ENCODE assay signal across 1 cellular context in the genomic region with DNA sequence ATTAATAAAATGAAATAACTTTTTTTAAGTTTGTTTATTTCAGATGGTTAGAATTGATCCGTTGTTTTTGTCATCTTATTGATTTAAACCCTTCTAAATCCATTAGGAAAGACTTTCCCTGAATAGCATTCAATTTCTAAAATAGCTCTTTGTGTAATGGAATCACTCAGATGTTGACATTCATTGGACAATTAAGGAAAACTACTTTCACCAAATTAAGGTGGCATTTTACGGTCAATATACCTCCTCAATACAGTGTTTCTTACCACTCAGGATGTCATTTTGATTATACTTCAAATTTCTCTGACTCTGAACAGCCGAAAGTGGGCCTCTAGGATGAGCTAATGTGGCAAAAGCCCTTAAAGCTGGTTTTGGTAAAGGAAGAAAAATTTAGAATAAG.
TF ChIP-seq lines count a peak whose summit lies in the region.

No MANE protein-coding gene starts in this region.

TF ChIP-seq in GM23338, 12 proteins besides CTCF, POLR2A, EP300 and RAD21 (continued from another document):
- TF ChIP-seq, protein P1, sequence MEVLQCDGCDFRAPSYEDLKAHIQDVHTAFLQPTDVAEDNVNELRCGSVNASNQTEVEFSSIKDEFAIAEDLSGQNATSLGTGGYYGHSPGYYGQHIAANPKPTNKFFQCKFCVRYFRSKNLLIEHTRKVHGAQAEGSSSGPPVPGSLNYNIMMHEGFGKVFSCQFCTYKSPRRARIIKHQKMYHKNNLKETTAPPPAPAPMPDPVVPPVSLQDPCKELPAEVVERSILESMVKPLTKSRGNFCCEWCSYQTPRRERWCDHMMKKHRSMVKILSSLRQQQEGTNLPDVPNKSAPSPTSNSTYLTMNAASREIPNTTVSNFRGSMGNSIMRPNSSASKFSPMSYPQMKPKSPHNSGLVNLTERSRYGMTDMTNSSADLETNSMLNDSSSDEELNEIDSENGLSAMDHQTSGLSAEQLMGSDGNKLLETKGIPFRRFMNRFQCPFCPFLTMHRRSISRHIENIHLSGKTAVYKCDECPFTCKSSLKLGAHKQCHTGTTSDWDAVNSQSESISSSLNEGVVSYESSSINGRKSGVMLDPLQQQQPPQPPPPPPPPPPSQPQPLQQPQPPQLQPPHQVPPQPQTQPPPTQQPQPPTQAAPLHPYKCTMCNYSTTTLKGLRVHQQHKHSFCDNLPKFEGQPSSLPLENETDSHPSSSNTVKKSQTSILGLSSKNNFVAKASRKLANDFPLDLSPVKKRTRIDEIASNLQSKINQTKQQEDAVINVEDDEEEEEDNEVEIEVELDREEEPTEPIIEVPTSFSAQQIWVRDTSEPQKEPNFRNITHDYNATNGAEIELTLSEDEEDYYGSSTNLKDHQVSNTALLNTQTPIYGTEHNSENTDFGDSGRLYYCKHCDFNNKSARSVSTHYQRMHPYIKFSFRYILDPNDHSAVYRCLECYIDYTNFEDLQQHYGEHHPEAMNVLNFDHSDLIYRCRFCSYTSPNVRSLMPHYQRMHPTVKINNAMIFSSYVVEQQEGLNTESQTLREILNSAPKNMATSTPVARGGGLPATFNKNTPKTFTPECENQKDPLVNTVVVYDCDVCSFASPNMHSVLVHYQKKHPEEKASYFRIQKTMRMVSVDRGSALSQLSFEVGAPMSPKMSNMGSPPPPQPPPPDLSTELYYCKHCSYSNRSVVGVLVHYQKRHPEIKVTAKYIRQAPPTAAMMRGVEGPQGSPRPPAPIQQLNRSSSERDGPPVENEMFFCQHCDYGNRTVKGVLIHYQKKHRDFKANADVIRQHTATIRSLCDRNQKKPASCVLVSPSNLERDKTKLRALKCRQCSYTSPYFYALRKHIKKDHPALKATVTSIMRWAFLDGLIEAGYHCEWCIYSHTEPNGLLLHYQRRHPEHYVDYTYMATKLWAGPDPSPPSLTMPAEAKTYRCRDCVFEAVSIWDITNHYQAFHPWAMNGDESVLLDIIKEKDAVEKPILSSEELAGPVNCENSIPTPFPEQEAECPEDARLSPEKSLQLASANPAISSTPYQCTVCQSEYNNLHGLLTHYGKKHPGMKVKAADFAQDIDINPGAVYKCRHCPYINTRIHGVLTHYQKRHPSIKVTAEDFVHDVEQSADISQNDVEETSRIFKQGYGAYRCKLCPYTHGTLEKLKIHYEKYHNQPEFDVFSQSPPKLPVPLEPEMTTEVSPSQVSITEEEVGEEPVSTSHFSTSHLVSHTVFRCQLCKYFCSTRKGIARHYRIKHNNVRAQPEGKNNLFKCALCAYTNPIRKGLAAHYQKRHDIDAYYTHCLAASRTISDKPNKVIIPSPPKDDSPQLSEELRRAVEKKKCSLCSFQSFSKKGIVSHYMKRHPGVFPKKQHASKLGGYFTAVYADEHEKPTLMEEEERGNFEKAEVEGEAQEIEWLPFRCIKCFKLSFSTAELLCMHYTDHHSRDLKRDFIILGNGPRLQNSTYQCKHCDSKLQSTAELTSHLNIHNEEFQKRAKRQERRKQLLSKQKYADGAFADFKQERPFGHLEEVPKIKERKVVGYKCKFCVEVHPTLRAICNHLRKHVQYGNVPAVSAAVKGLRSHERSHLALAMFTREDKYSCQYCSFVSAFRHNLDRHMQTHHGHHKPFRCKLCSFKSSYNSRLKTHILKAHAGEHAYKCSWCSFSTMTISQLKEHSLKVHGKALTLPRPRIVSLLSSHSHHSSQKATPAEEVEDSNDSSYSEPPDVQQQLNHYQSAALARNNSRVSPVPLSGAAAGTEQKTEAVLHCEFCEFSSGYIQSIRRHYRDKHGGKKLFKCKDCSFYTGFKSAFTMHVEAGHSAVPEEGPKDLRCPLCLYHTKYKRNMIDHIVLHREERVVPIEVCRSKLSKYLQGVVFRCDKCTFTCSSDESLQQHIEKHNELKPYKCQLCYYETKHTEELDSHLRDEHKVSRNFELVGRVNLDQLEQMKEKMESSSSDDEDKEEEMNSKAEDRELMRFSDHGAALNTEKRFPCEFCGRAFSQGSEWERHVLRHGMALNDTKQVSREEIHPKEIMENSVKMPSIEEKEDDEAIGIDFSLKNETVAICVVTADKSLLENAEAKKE (CRISPR knock-in tag; IDR thresholded peaks at IDR 0.05): no peak
